9 cellular contexts compared by ENCODE assay signal in the genomic region with DNA sequence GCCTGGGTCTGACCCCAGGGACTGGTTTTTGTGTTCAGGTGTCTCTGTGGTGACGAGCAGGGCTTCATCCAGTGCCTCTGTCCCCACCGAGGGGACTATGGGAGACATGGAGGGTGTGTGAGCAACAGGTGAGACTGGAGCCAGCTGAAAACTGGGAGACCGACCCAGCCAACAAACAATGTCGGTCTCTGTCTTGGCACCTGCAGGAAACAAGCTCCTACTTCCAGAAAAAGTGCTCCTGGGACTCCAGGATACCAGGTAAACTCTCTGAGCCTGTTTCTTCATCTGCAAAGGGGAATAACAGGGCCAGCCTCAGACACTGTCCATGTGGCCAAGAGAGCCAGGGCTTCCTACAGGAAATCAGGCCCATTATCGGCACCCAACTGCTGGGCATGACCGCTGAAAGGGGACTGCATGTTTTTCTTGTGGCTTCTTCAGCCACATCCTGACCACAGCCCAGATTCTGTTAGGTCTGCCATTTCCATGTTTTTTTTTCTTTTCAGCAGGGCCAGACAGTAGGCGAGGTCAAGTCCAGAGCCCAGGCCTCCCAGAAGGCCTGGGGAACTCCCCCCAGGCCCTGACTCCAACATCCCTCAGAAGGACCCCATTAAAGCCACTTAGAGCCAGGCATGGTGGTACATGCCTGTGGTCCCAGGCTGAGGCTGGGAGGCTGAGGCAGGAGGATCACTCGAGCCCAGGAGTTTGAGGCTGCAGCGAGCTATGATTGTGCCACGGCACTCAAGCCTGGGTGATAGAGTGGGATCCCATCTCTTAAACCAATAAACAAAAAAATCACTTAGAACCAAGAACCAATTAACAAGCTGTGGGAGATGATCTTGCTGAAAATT. TPM values are rescaled to one million over a fixed set of nuclear protein-coding genes. Genes with fewer than 3 reads are reported as not detected.
DNase-seq lines count a peak whose midpoint lies in the region; ATAC-seq and TF ChIP-seq lines count a peak whose summit lies in the region.
"Had no signal": no experiment of that assay in that cellular context is flagged by ENCODE, and none has a peak within 500 bp of the region (broad histone marks: within the 10 kb centered on the region; RNA-seq: fewer than 3 reads in every experiment).

No MANE protein-coding gene starts in this region.

- H3K79me2 ChIP-seq in PC-9 (ENCODE audit: low read depth) (no peaks in the 10 kb centered on the region), osteoblast (ENCODE audit: insufficient read depth, low read length) (no peaks in the 10 kb centered on the region)

- no peaks in the 10 kb centered on the region for H3K27me3 ChIP-seq in CD4-positive, alpha-beta memory T cell (ENCODE audit: insufficient read depth, low read length)
- no peaks in the 10 kb centered on the region for H3K27me3 ChIP-seq in PC-9 (ENCODE audit: insufficient read depth, low read depth)
- no peaks in the 10 kb centered on the region for H3K27me3 ChIP-seq in colonic mucosa
- H3K27me3 ChIP-seq in osteoblast (ENCODE audit: insufficient read depth, low read length): no peaks in the 10 kb centered on the region

- H3K36me3 ChIP-seq in CD4-positive, alpha-beta memory T cell (ENCODE audit: insufficient read depth, low read length): peaks cover 8% of the 10 kb centered on the region
- no peaks in the 10 kb centered on the region for H3K36me3 ChIP-seq in PC-9 (ENCODE audit: low read depth)
- no peaks in the 10 kb centered on the region for H3K36me3 ChIP-seq in colonic mucosa
- H3K36me3 ChIP-seq in osteoblast (ENCODE audit: insufficient read depth, low read length): no peaks in the 10 kb centered on the region

- TF ChIP-seq CTCF in PC-9 (conservative IDR thresholded peaks at IDR 0.05) (no peak), colonic mucosa (IDR thresholded peaks at IDR 0.05) (no peak), osteoblast (IDR thresholded peaks at IDR 0.05; ENCODE audit: extremely low read depth, low read depth, low read length) (no peak)

- H3K9me3 ChIP-seq in CD4-positive, alpha-beta memory T cell (ENCODE audit: control insufficient read depth in 1 of 2, low read length in 2 of 2): no peaks in the 10 kb centered on the region
- H3K9me3 ChIP-seq in PC-9 (ENCODE audit: insufficient read depth, low read depth): no peaks in the 10 kb centered on the region
- H3K9me3 ChIP-seq in colonic mucosa: no peaks in the 10 kb centered on the region
- H3K9me3 ChIP-seq in osteoblast (ENCODE audit: low read depth, low read length): no peaks in the 10 kb centered on the region

- intact Hi-C loops in CD4-positive, alpha-beta memory T cell (cut with micrococcal nuclease): loop anchor here (5.0 kb wide), 2 partner anchors 69 to 99 kb away; a partner anchor contains a TSS
- intact Hi-C loops in PC-9 (cut with micrococcal nuclease; ENCODE audit: unreplicated experiment) (no loop called here), colonic mucosa (cut with DNase I) (no loop called here)

- H3K9ac ChIP-seq in colonic mucosa (ENCODE audit: low read depth in 2 of 2, low read length in 2 of 2): peak overlapping the region; percentile 59 to 71

- H3K4me3 ChIP-seq in CD4-positive, alpha-beta memory T cell (ENCODE audit: low read length in 2 of 2): peak overlapping the region; percentile 93 to 98
- H3K4me3 ChIP-seq in PC-9 (no peak overlapping the region), colonic mucosa (peak overlapping the region; percentile 35), osteoblast (ENCODE audit: insufficient read depth, low read length) (no peak overlapping the region)

- no peaks in the 10 kb centered on the region for H3K9me2 ChIP-seq in PC-9 (ENCODE audit: insufficient read depth)

- peaks cover 32% of the 10 kb centered on the region for H3K4me1 ChIP-seq in CD4-positive, alpha-beta memory T cell (ENCODE audit: insufficient read depth, low read length)
- no peaks in the 10 kb centered on the region; the same call in none of the 2 replicates for H3K4me1 ChIP-seq in PC-9 (replicated peaks; ENCODE audit: insufficient read depth)
- H3K4me1 ChIP-seq in colonic mucosa: peaks cover 3% of the 10 kb centered on the region
- H3K4me1 ChIP-seq in osteoblast (ENCODE audit: insufficient read depth, low read length): peaks cover 15% of the 10 kb centered on the region

- POLR2A ChIA-PET in CD4-positive, alpha-beta memory T cell (lab: Charles Lee; ENCODE audit: partially characterized antibody): interaction anchor here (1.0 to 5.7 kb wide), 9 partner anchors 10 to 281 kb away, joined by 3 to 87 read pairs (median 5); a partner anchor contains a TSS
- POLR2A ChIA-PET in PC-9 (lab: Charles Lee; ENCODE audit: unreplicated experiment): no interaction called here

- H3K9me3 Mint-ChIP-seq in CD4-positive, alpha-beta memory T cell: no peaks in the 10 kb centered on the region

- peak; percentile 18 for ATAC-seq in GM21737 (IDR thresholded peaks at IDR 0.05; ENCODE audit: unreplicated experiment)
- ATAC-seq in HG03439 (IDR thresholded peaks at IDR 0.05; ENCODE audit: unreplicated experiment): no peak

- H3K27me3 Mint-ChIP-seq in CD4-positive, alpha-beta memory T cell: no peaks in the 10 kb centered on the region

- peak overlapping the region; percentile 93 to 96 (median 95) for H3K27ac Mint-ChIP-seq in CD4-positive, alpha-beta memory T cell

- peak overlapping the region; percentile 94 to 98 (median 94) for H3K4me3 Mint-ChIP-seq in CD4-positive, alpha-beta memory T cell

- peak overlapping the region; percentile 88 for H3K27ac ChIP-seq in CD4-positive, alpha-beta memory T cell (ENCODE audit: low read depth, low read length)
- H3K27ac ChIP-seq in PC-9: no peak overlapping the region
- H3K27ac ChIP-seq in colonic mucosa: peak overlapping the region; percentile 88
- H3K27ac ChIP-seq in osteoblast (ENCODE audit: low read depth, low read length): no peak overlapping the region

- H4K20me1 ChIP-seq in PC-9 (ENCODE audit: insufficient read depth) (no peaks in the 10 kb centered on the region), osteoblast (ENCODE audit: insufficient read depth, low read length) (no peaks in the 10 kb centered on the region)

- CTCF ChIA-PET in CD4-positive, alpha-beta memory T cell (lab: Charles Lee; ENCODE audit: partially characterized antibody): interaction anchor here (0.7 to 4.4 kb wide), 11 partner anchors 9 to 169 kb away, joined by 3 to 25 read pairs (median 3); a partner anchor contains a TSS
- CTCF ChIA-PET in PC-9 (lab: Charles Lee): no interaction called here

- peaks cover 20 to 45% (median 28%) of the 10 kb centered on the region in 4 donors for H3K4me1 Mint-ChIP-seq in CD4-positive, alpha-beta memory T cell

- no peak overlapping the region for H3K4me2 ChIP-seq in PC-9
- H3K4me2 ChIP-seq in osteoblast (ENCODE audit: insufficient read depth, low read length): peak overlapping the region; percentile 51

- H2AFZ ChIP-seq in PC-9 (no peak overlapping the region), osteoblast (ENCODE audit: low read length) (peak overlapping the region; percentile 88)

- no peak for DNase-seq in CD4-positive, alpha-beta memory T cell
- DNase-seq in PC-9: no peak
- no peak for DNase-seq in colonic mucosa
- peak; percentile 94 for DNase-seq in osteoblast (ENCODE audit: insufficient read length, low spot score, missing footprints)
- DNase-seq in Kasumi-1 (lab: John Stamatoyannopoulos, UW): no peak
- no peak for DNase-seq in NCI-H82 (lab: John Stamatoyannopoulos, UW)

- BruUV-seq in PC-9 (replicated peaks; lab: Mats Ljungman, UMichigan): TSS peak; percentile 65

- peaks cover 3 to 25% of the 10 kb centered on the region in 2 donors for H3K36me3 Mint-ChIP-seq in CD4-positive, alpha-beta memory T cell

- H3F3A ChIP-seq in PC-9 (ENCODE audit: insufficient read depth, low read depth): peaks cover 5% of the 10 kb centered on the region; the same call in 1 of the 2 replicates

RNA-seq across cellular contexts. Expression of a gene that starts 0.8 kb away (rescaled TPM):
- 10 to 100 TPM; 55.9 TPM for total RNA-seq in CD4-positive, alpha-beta memory T cell
- polyA plus RNA-seq in CD4-positive, alpha-beta memory T cell: 100 to 1,000 TPM; 143 to 173 TPM
- 2.7 and 3.3 TPM in 2 replicates for total RNA-seq in PC-9 (2021)
- total RNA-seq in colonic mucosa: 10 to 100 TPM; 12.8 to 15.6 TPM
- total RNA-seq in osteoblast: 10.1 and 13.8 TPM in 2 replicates

RNA-seq across cellular contexts. Expression of a gene that starts 12.3 kb away (rescaled TPM):
- 1 to 10 TPM; 2.5 to 3.3 TPM for total RNA-seq in CD4-positive, alpha-beta memory T cell
- not detected for polyA plus RNA-seq in CD4-positive, alpha-beta memory T cell
- total RNA-seq in PC-9 (2021): not detected in 2 replicates
- total RNA-seq in colonic mucosa: not detected
- total RNA-seq in osteoblast: not detected in 2 replicates
- total RNA-seq: fibroblast of lung had no signal
- polyA plus RNA-seq: fibroblast of lung had no signal

RNA-seq across cellular contexts. Expression of a gene that starts 13.6 kb away (rescaled TPM):
- 10 to 100 TPM; 35.4 to 38.0 TPM for total RNA-seq in CD4-positive, alpha-beta memory T cell
- 10 to 100 TPM; 29.5 to 32.6 TPM for polyA plus RNA-seq in CD4-positive, alpha-beta memory T cell
- 58.1 and 80.0 TPM in 2 replicates for total RNA-seq in PC-9 (2021)
- total RNA-seq in colonic mucosa: 10 to 100 TPM; 53.1 to 70.1 TPM
- total RNA-seq in osteoblast: 41.3 and 50.7 TPM in 2 replicates

RNA-seq across cellular contexts. Expression of a gene that starts 29.1 kb away (rescaled TPM):
- total RNA-seq in CD4-positive, alpha-beta memory T cell: under 1 TPM in 1 of 2 experiments, not detected in 1; 0.23 TPM
- not detected for polyA plus RNA-seq in CD4-positive, alpha-beta memory T cell
- total RNA-seq in PC-9 (2021) (not detected in 2 replicates), colonic mucosa (10 to 100 TPM; 20.8 to 47.1 TPM), osteoblast (not detected in 2 replicates)
- total RNA-seq: fibroblast of lung had no signal
- polyA plus RNA-seq: fibroblast of lung had no signal

RNA-seq across cellular contexts. Expression of a gene that starts 42.2 kb away (rescaled TPM):
- total RNA-seq in CD4-positive, alpha-beta memory T cell: not detected
- under 1 TPM in 1 of 2 donors, not detected in 1; 0.09 TPM for polyA plus RNA-seq in CD4-positive, alpha-beta memory T cell
- total RNA-seq in PC-9 (2021) (2.0 and 3.9 TPM in 2 replicates), colonic mucosa (not detected), osteoblast (not detected in 2 replicates)
- polyA plus RNA-seq: fibroblast of lung had no signal

Comparison
In these comparisons a context has a peak if more than half of its experiments do, and no peak if none do; other contexts are left out.
1. H3K27ac ChIP-seq: peak in CD4-positive, alpha-beta memory T cell (single experiment) and colonic mucosa (single experiment); none in PC-9 (single experiment) and osteoblast (single experiment).
2. H3K4me3 ChIP-seq: peak in CD4-positive, alpha-beta memory T cell (2 of 2) and colonic mucosa (single experiment); none in PC-9 (single experiment) and osteoblast (single experiment).